12 cellular contexts compared by ENCODE assay signal in genomic region chr17:43324205-43324893, GRCh38.
DNase-seq lines count a peak whose midpoint lies in the region; FAIRE-seq and TF ChIP-seq lines count a peak whose summit lies in the region.
"Had no signal": no experiment of that assay in that cellular context is flagged by ENCODE, and none has a peak within 500 bp of the region (broad histone marks: within the 10 kb centered on the region; RNA-seq: fewer than 3 reads in every experiment).

No MANE protein-coding gene starts in this region.

- no peaks in the 10 kb centered on the region for H3K79me2 ChIP-seq in MM.1S (ENCODE audit: low read length)
- no peaks in the 10 kb centered on the region for H3K79me2 ChIP-seq in endothelial cell of umbilical vein (ENCODE audit: control insufficient read depth, insufficient read depth, low read length)

- DNase-seq in GM12864 (ENCODE audit: low read depth) (peak; percentile 35), MM.1S (peak; percentile 29), endothelial cell of umbilical vein (ENCODE audit: low read depth, low spot score) (peak; percentile 9), retinal pigment epithelial cell (ENCODE audit: low read depth) (no peak), RPMI8226 (no peak)
- no peak for DNase-seq in activated CD4-positive, CD25-positive, alpha-beta regulatory T cell treated with anti-CD3 and anti-CD28 coated beads, Interleukin-2, amount 50 U/mL, for 72 hours
- no peak for DNase-seq in activated T-helper 2 cell treated with anti-CD3 and anti-CD28 coated beads, Interferon-gamma antibody, Interleukin-2, Interleukin-4, amounts not matched to agents 10 μg/mL and 5 μg/mL and 100 μg/mL, durations not matched to agents 14 hours and 24 hours and 36 hours (ENCODE audit: low spot score)
- DNase-seq: activated naive CD4-positive, alpha-beta T cell treated with anti-CD3 and anti-CD28 coated beads, Interleukin-2, amount 50 U/mL, for 16 hours; GOT3; heart right ventricle had no signal

- H3K4me3 ChIP-seq in GM12864 (ENCODE audit: low read depth, low read length) (no peak overlapping the region), MM.1S (ENCODE audit: low read length) (peak overlapping the region; percentile 48), endothelial cell of umbilical vein (replicated peaks in 1 of 3; ENCODE audit: insufficient read depth in 1 of 3, low read depth in 1 of 3, low read length in 3 of 3) (no peak overlapping the region), retinal pigment epithelial cell (ENCODE audit: low read length) (no peak overlapping the region)
- H3K4me3 ChIP-seq: K562 had no signal

- H3K9me3 ChIP-seq in MM.1S (replicated peaks; ENCODE audit: insufficient read depth, low read length), result no peaks in the 10 kb centered on the region
- H3K9me3 ChIP-seq in endothelial cell of umbilical vein (replicated peaks; ENCODE audit: control insufficient read depth, insufficient read depth, low read length), result no peaks in the 10 kb centered on the region

- peaks cover 5% of the 10 kb centered on the region for H3K9me3 Mint-ChIP-seq in activated T-helper 2 cell treated with anti-CD3 and anti-CD28 coated beads, Interferon-gamma antibody, Interleukin-2, Interleukin-4, amounts not matched to agents 10 μg/mL and 5 μg/mL and 100 μg/mL, durations not matched to agents 14 hours and 24 hours and 36 hours
- H3K9me3 Mint-ChIP-seq: mesothelial cell of epicardium had no signal

- no TSS peak for BruUV-seq in endothelial cell of umbilical vein (replicated peaks; lab: Mats Ljungman, UMichigan)

- no peak overlapping the region for H3K4me3 Mint-ChIP-seq in activated T-helper 2 cell treated with anti-CD3 and anti-CD28 coated beads, Interferon-gamma antibody, Interleukin-2, Interleukin-4, amounts not matched to agents 10 μg/mL and 5 μg/mL and 100 μg/mL, durations not matched to agents 14 hours and 24 hours and 36 hours (ENCODE audit: low read depth)
- H3K4me3 Mint-ChIP-seq: mesothelial cell of epicardium had no signal

- H3K4me1 Mint-ChIP-seq in activated T-helper 2 cell treated with anti-CD3 and anti-CD28 coated beads, Interferon-gamma antibody, Interleukin-2, Interleukin-4, amounts not matched to agents 10 μg/mL and 5 μg/mL and 100 μg/mL, durations not matched to agents 14 hours and 24 hours and 36 hours (ENCODE audit: low read depth), result peaks cover 23% of the 10 kb centered on the region

- H3K27me3 Mint-ChIP-seq in activated T-helper 2 cell treated with anti-CD3 and anti-CD28 coated beads, Interferon-gamma antibody, Interleukin-2, Interleukin-4, amounts not matched to agents 10 μg/mL and 5 μg/mL and 100 μg/mL, durations not matched to agents 14 hours and 24 hours and 36 hours (ENCODE audit: low read depth), result peaks cover 19% of the 10 kb centered on the region

- dilution Hi-C loops in endothelial cell of umbilical vein (cut with MboI; ENCODE audit: extremely low pct_ligation_motif_present, low sequenced_read_pairs), result no loop called here

- H3K36me3 Mint-ChIP-seq in activated T-helper 2 cell treated with anti-CD3 and anti-CD28 coated beads, Interferon-gamma antibody, Interleukin-2, Interleukin-4, amounts not matched to agents 10 μg/mL and 5 μg/mL and 100 μg/mL, durations not matched to agents 14 hours and 24 hours and 36 hours (ENCODE audit: low read depth), result peaks cover 10% of the 10 kb centered on the region
- H3K36me3 Mint-ChIP-seq: mesothelial cell of epicardium had no signal

- no peak overlapping the region for H3K27ac Mint-ChIP-seq in activated T-helper 2 cell treated with anti-CD3 and anti-CD28 coated beads, Interferon-gamma antibody, Interleukin-2, Interleukin-4, amounts not matched to agents 10 μg/mL and 5 μg/mL and 100 μg/mL, durations not matched to agents 14 hours and 24 hours and 36 hours
- H3K27ac Mint-ChIP-seq: mesothelial cell of epicardium had no signal

- H3K9me2 ChIP-seq in MM.1S (replicated peaks; ENCODE audit: insufficient read depth, low read length), result no peaks in the 10 kb centered on the region

- intact Hi-C loops in endothelial cell of umbilical vein (cut with micrococcal nuclease), result no loop called here
- intact Hi-C loops in activated T-helper 2 cell treated with anti-CD3 and anti-CD28 coated beads, Interferon-gamma antibody, Interleukin-2, Interleukin-4, amounts not matched to agents 10 μg/mL and 5 μg/mL and 100 μg/mL, durations not matched to agents 14 hours and 24 hours and 36 hours (cut with micrococcal nuclease), result no loop called here

- no peaks in the 10 kb centered on the region for H3K4me1 ChIP-seq in MM.1S (ENCODE audit: low read length)
- no peaks in the 10 kb centered on the region for H3K4me1 ChIP-seq in endothelial cell of umbilical vein (ENCODE audit: control insufficient read depth, extremely low read depth, insufficient read depth, low read length)

- no peak overlapping the region for H3K9ac ChIP-seq in MM.1S (ENCODE audit: low read length)
- H3K9ac ChIP-seq in endothelial cell of umbilical vein (replicated peaks; ENCODE audit: extremely low read depth, insufficient read depth, low read length), result no peak overlapping the region

- no peaks in the 10 kb centered on the region for H3F3A ChIP-seq in MM.1S (ENCODE audit: insufficient read depth, low read length)

- H3K4me2 ChIP-seq in MM.1S (ENCODE audit: low read depth, low read length), result peak overlapping the region; percentile 48
- H3K4me2 ChIP-seq in endothelial cell of umbilical vein (ENCODE audit: insufficient read depth, low read length), result no peak overlapping the region

- CTCF ChIA-PET in endothelial cell of umbilical vein (lab: Charles Lee), result interaction anchor here (1.5 kb wide), 1 partner anchor 10 kb away, joined by 5 read pairs; no protein-coding TSS in a partner anchor

- peak; percentile 57 for TF ChIP-seq CTCF in GM12864 (IDR thresholded peaks at IDR 0.05; ENCODE audit: low read depth, low read length, missing control alignments)
- peak; percentile 38 for TF ChIP-seq CTCF in MM.1S (IDR thresholded peaks at IDR 0.05; ENCODE audit: low read length)
- TF ChIP-seq CTCF in endothelial cell of umbilical vein (IDR thresholded peaks at IDR 0.05; ENCODE audit: extremely low read depth in 1 of 2, insufficient read depth in 1 of 2, low read depth in 1 of 2, low read length in 2 of 2), result peak in 1 of 2 donors; percentile 39
- peak; percentile 32 for TF ChIP-seq CTCF in retinal pigment epithelial cell (conservative IDR thresholded peaks at IDR 0.05; ENCODE audit: low read depth, low read length)

- no peak for TF ChIP-seq POLR2A in endothelial cell of umbilical vein (IDR thresholded peaks at IDR 0.05; ENCODE audit: low read depth, low read length)

- H4K20me1 ChIP-seq in MM.1S (ENCODE audit: insufficient read depth, low read length) (no peaks in the 10 kb centered on the region), endothelial cell of umbilical vein (replicated peaks; ENCODE audit: control insufficient read depth, extremely low read depth, insufficient read depth, low read length) (no peaks in the 10 kb centered on the region)

- FAIRE-seq in endothelial cell of umbilical vein (lab: Jason Lieb, UNC), result no peak

- H3K27ac ChIP-seq in MM.1S (ENCODE audit: low read length) (no peak overlapping the region), endothelial cell of umbilical vein (ENCODE audit: insufficient read depth, low read depth, low read length) (no peak overlapping the region)

- no peaks in the 10 kb centered on the region for H3K36me3 ChIP-seq in MM.1S (replicated peaks; ENCODE audit: insufficient read depth, low read length)
- H3K36me3 ChIP-seq in endothelial cell of umbilical vein (ENCODE audit: control insufficient read depth in 2 of 2, extremely low read depth in 1 of 2, insufficient read depth in 2 of 2, low read length in 2 of 2), result no peaks in the 10 kb centered on the region
- H3K36me3 ChIP-seq: heart right ventricle had no signal

- H3K9me1 ChIP-seq in endothelial cell of umbilical vein (replicated peaks; ENCODE audit: control insufficient read depth, extremely low read depth, insufficient read depth, low read length), result no peaks in the 10 kb centered on the region

- H3K27me3 ChIP-seq in MM.1S (replicated peaks; ENCODE audit: insufficient read depth, low read length), result peaks cover 41% of the 10 kb centered on the region
- H3K27me3 ChIP-seq in endothelial cell of umbilical vein (ENCODE audit: control insufficient read depth in 2 of 2, insufficient read depth in 2 of 2, low read length in 2 of 2), result no peaks in the 10 kb centered on the region
- H3K27me3 ChIP-seq: heart right ventricle had no signal

- 0 out of 2 replicates have a peak overlapping the region, but pooled peaks have one; percentile 17 for H2AFZ ChIP-seq in MM.1S (ENCODE audit: low read length)
- no peak overlapping the region for H2AFZ ChIP-seq in endothelial cell of umbilical vein (ENCODE audit: low read depth, low read length)

- POLR2A ChIA-PET in endothelial cell of umbilical vein (lab: Charles Lee), result no interaction called here

TF ChIP-seq in endothelial cell of umbilical vein, 7 proteins besides CTCF, POLR2A, EP300 and RAD21:
- no peak for TF ChIP-seq EZH2 (IDR thresholded peaks at IDR 0.05; ENCODE audit: borderline replicate concordance, low read depth, low read length, severe bottlenecking)
- TF ChIP-seq GATA2 (IDR thresholded peaks at IDR 0.05; ENCODE audit: insufficient read depth, insufficient read length, low read depth, low read length), result no peak
- TF ChIP-seq JUN (IDR thresholded peaks at IDR 0.05; ENCODE audit: borderline replicate concordance, insufficient read depth, insufficient read length, low read depth), result no peak
- no peak for TF ChIP-seq POLR2AphosphoS5 (IDR thresholded peaks at IDR 0.05; ENCODE audit: insufficient read depth, low read depth, low read length)
- TF ChIP-seq MYC (IDR thresholded peaks at IDR 0.05; ENCODE audit: low read depth, low read length), result no peak
- TF ChIP-seq, protein P1, sequence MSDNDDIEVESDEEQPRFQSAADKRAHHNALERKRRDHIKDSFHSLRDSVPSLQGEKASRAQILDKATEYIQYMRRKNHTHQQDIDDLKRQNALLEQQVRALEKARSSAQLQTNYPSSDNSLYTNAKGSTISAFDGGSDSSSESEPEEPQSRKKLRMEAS (IDR thresholded peaks at IDR 0.05; ENCODE audit: insufficient read depth, insufficient read length), result no peak
- no peak for TF ChIP-seq FOS (IDR thresholded peaks at IDR 0.05; ENCODE audit: borderline replicate concordance, insufficient read depth, low read length)
TF ChIP-seq in endothelial cell of umbilical vein: peak in this region for 0.

Comparison
In these comparisons a context has a peak if more than half of its experiments do, and no peak if none do; other contexts are left out.
1. DNase-seq: peak in GM12864 (single experiment), MM.1S (single experiment) and endothelial cell of umbilical vein (single experiment); none in retinal pigment epithelial cell (single experiment), activated CD4-positive, CD25-positive, alpha-beta regulatory T cell treated with anti-CD3 and anti-CD28 coated beads, Interleukin-2, amount 50 U/mL, for 72 hours (single experiment), activated T-helper 2 cell treated with anti-CD3 and anti-CD28 coated beads, Interferon-gamma antibody, Interleukin-2, Interleukin-4, amounts not matched to agents 10 μg/mL and 5 μg/mL and 100 μg/mL, durations not matched to agents 14 hours and 24 hours and 36 hours (single experiment) and RPMI8226 (single experiment).